ENCODE assay signal across 8 cellular contexts in genomic region chrX:46978341-46979291, GRCh38.
DNase-seq lines count a peak whose midpoint lies in the region; ATAC-seq and TF ChIP-seq lines count a peak whose summit lies in the region.

No MANE protein-coding gene starts in this region.

- no peaks in the 10 kb centered on the region for H3K27me3 Mint-ChIP-seq in osteocyte (ENCODE audit: unreplicated experiment)

- WGBS in transverse colon (ENCODE audit: low coverage in 1 of 2), 2 donors: 72% methylated on average over 4 to 8 of the region's 8 CpGs

- no peaks in the 10 kb centered on the region for H3K36me3 ChIP-seq in transverse colon

- H3K9me3 Mint-ChIP-seq in osteocyte (ENCODE audit: unreplicated experiment): peaks cover 7% of the 10 kb centered on the region

- H3K36me3 Mint-ChIP-seq in osteocyte (ENCODE audit: unreplicated experiment): no peaks in the 10 kb centered on the region

- in situ Hi-C loops in transverse colon (cut with MboI; ENCODE audit: low pct_ligation_motif_present in 1 of 4, low pct_unique_long_range_greater_than_20kb in 1 of 4, low sequenced_read_pairs in 3 of 4): loop anchor here in 2 of 4 donors (25.0 kb wide), 1 partner anchor 91 kb away; no protein-coding TSS in a partner anchor

- TF ChIP-seq CTCF in GM12865 (IDR thresholded peaks at IDR 0.05; ENCODE audit: insufficient read depth, low read depth, low read length, missing control alignments) (peak; percentile 53), fibroblast of pulmonary artery (IDR thresholded peaks at IDR 0.05; ENCODE audit: low read length, missing control alignments) (peak; percentile 57), osteocyte (IDR thresholded peaks at IDR 0.05) (peak; percentile 62), transverse colon (IDR thresholded peaks at IDR 0.05) (peak; percentile 51 to 62 (median 56))

- DNase-seq in GM12865 (ENCODE audit: low read depth) (peak; percentile 88), HUDEP-2 (lab: John Stamatoyannopoulos, UW; ENCODE audit: unreplicated experiment in 76 of 76) (peak in 70 of 76 experiments; percentile 0 to 73 (median 42)), OCI-M2 (lab: John Stamatoyannopoulos, UW; ENCODE audit: unreplicated experiment) (peak; percentile 20), activated T-cell treated with anti-CD3 and anti-CD28 coated beads for 48 hours (ENCODE audit: low read depth) (peak; percentile 57), fibroblast of pulmonary artery (ENCODE audit: low read depth) (peak; percentile 86), osteocyte (ENCODE audit: extremely low spot score, unreplicated experiment) (peak; percentile 87), transverse colon (peak; percentile 81)

- no peak for ATAC-seq in GM18520 (IDR thresholded peaks at IDR 0.05; ENCODE audit: unreplicated experiment)

- peaks cover 37% of the 10 kb centered on the region for H3K4me1 Mint-ChIP-seq in osteocyte (ENCODE audit: unreplicated experiment)

- H3K4me3 Mint-ChIP-seq in osteocyte (ENCODE audit: unreplicated experiment): peak overlapping the region; percentile 44

- intact Hi-C loops in transverse colon (cut with DNase I; ENCODE audit: low total_unique reads): no loop called here

- no peaks in the 10 kb centered on the region for H3K27me3 ChIP-seq in transverse colon

- H3K9me3 ChIP-seq in transverse colon: no peaks in the 10 kb centered on the region

- no peak overlapping the region for H3K27ac ChIP-seq in transverse colon

- H3K27ac Mint-ChIP-seq in osteocyte (ENCODE audit: unreplicated experiment): peak overlapping the region; percentile 92

- TF ChIP-seq POLR2A in transverse colon (IDR thresholded peaks at IDR 0.05): no peak

- H3K4me1 ChIP-seq in transverse colon: no peaks in the 10 kb centered on the region

- H3K4me3 ChIP-seq in GM12865 (ENCODE audit: low read depth, low read length): no peak overlapping the region
- H3K4me3 ChIP-seq in fibroblast of pulmonary artery (replicated peaks; ENCODE audit: low read depth, low read length): peak overlapping the region; percentile 32
- H3K4me3 ChIP-seq in transverse colon: no peak overlapping the region

- TF ChIP-seq EP300 in transverse colon (IDR thresholded peaks at IDR 0.05; ENCODE audit: low read depth): no peak

Comparison
In these comparisons a context has a peak if more than half of its experiments do, and no peak if none do; other contexts are left out.
1. DNase-seq: peak in every context shown above with its lines; median percentile 88 in GM12865; 87 in osteocyte; 86 in fibroblast of pulmonary artery; 81 in transverse colon; 57 in activated T-cell treated with anti-CD3 and anti-CD28 coated beads for 48 hours; 42 in HUDEP-2; 20 in OCI-M2.